ENCODE assay signal across 1 cellular context in the genomic region with DNA sequence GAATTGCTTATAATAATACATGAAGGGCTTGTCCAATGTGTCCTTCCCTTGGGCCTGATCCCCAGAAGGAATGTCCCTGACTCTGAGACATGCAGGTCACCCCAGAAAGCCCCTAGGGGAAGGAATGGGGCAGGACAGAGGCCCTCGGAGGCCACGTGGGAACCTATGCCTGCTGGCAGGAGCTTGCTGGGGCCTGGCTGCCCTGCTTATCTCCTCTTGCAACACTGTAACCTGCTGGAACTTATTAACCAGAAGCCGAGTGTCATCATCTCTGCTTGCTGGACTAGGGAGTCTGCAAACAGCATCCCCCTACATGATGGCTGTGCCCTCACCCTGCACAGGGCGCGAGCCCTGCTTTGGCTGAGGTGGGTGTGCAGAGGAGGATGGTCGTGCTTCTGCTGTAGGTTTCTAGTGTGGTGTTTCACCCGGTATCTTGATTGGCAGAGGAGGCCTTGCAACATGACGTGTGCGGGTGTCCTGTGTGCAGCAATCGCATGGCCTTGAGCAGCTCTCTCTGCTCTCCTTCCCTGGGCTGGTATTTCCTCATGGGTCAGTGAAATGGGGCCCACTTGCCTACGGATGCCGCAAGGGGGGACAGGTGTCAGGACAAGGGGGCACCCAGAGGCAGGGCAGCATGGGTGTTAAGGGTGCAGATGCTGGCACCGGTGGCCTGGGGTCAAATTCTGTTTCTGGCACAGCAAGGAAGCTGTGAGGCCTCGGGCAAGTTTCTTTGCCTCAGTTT.
TF ChIP-seq lines count a peak whose summit lies in the region.

No MANE protein-coding gene starts in this region.

TF ChIP-seq in WTC11, 78 proteins besides CTCF, POLR2A, EP300 and RAD21 (continued from another document):
- TF ChIP-seq, protein P1, sequence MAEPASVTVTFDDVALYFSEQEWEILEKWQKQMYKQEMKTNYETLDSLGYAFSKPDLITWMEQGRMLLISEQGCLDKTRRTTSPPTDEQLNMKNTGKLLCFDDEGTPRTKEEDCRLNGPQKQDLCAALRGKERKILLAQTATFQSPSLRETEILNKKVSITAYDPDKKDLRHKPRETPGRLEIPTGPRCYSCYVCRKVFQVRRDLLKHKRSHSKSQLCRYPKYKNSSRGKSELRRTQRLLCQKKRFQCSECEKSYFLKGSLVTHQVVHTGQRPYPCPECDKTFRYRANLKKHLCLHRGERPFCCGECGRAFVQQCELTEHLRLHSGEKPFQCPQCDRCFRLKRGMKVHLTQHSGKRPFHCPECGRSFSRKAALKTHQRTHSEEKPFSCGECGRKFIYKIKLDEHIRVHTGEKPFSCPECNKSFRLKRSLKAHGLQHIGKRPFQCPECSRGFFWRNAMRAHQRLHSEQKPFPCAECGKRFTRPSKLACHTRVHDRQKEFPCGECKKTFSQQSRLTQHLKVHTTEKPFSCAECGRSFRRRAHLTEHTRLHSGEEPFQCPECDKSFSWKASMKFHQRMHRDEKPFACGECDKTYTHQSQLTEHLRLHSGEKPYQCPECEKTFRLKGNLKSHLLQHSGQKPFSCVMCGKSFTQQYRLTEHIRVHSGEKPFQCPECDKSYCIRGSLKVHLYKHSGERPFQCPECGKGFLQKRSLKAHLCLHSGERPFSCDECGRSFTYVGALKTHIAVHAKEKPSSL (CRISPR knock-in tag; conservative IDR thresholded peaks at IDR 0.05) = no peak
